In the genomic region with DNA sequence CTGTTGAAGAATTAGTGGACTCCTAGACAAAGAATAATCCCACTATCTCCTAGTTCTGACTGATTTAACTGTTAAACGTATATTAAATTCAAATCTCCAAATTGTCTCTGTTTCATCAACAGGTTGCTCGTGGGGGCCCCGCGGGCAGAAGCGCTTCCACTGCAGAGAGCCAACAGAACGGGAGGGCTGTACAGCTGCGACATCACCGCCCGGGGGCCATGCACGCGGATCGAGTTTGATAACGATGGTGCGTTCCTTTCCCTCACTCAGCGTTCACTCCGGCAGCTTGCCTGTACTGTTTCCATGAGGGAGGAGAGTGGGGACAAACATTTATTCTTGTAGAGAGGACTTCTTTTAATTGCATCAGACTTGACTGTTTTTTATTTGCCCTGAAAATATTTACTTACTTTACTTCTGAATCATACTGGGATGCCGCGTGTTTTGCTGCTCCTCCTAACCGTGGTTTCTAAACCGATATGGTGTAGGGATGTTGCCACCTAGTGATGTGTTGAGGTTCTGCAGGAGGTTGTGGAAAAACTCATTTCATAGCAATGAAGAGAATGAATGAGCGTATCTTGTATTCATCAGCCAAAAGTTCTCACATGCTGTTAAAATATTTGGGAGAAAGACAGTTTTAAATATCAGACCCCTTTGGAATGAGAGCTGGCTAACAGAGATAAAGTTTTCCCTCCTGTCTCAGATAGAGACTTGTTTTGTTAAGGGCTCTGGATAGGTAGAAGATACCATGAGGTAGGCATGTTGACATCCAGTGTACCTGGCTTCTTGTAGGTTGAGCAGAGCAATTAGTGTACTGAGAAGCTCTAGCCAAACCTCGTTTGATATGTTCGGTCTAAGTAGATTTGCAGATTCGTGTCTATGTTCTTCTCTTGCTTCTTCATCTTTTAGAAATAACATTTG, we compare ENCODE assay signal across 1 cellular context.
A peak's percentile ranks its signal among the peaks of the same experiment; 100 is the strongest.
TF ChIP-seq lines count a peak whose summit lies in the region.

No MANE protein-coding gene starts in this region.

TF ChIP-seq in HepG2, 621 proteins besides CTCF, POLR2A, EP300 and RAD21 (continued from another document and continues in another):
- TF ChIP-seq, protein P1, sequence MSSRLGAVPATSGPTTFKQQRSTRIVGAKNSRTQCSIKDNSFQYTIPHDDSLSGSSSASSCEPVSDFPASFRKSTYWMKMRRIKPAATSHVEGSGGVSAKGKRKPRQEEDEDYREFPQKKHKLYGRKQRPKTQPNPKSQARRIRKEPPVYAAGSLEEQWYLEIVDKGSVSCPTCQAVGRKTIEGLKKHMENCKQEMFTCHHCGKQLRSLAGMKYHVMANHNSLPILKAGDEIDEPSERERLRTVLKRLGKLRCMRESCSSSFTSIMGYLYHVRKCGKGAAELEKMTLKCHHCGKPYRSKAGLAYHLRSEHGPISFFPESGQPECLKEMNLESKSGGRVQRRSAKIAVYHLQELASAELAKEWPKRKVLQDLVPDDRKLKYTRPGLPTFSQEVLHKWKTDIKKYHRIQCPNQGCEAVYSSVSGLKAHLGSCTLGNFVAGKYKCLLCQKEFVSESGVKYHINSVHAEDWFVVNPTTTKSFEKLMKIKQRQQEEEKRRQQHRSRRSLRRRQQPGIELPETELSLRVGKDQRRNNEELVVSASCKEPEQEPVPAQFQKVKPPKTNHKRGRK (CRISPR knock-in tag; IDR thresholded peaks at IDR 0.05): no peak
- TF ChIP-seq, protein P2, sequence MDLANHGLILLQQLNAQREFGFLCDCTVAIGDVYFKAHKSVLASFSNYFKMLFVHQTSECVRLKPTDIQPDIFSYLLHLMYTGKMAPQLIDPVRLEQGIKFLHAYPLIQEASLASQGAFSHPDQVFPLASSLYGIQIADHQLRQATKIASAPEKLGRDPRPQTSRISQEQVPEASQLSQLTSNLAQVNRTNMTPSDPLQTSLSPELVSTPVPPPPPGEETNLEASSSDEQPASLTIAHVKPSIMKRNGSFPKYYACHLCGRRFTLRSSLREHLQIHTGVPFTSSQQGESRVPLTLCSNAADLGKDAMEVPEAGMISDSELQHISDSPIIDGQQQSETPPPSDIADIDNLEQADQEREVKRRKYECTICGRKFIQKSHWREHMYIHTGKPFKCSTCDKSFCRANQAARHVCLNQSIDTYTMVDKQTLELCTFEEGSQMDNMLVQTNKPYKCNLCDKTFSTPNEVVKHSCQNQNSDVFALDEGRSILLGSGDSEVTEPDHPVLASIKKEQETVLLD (CRISPR knock-in tag; IDR thresholded peaks at IDR 0.05; ENCODE audit: low read depth): no peak
- TF ChIP-seq ZNF672 (CRISPR knock-in tag; IDR thresholded peaks at IDR 0.05): no peak
- no peak; the same call in 1 of the 2 replicates for TF ChIP-seq FOSL1 (CRISPR knock-in tag; IDR thresholded peaks at IDR 0.05; ENCODE audit: borderline replicate concordance)
- TF ChIP-seq ONECUT2 (CRISPR knock-in tag; IDR thresholded peaks at IDR 0.05): no peak
- TF ChIP-seq EHMT2 (IDR thresholded peaks at IDR 0.05; ENCODE audit: borderline replicate concordance, low read depth, low read length): no peak
- peak; percentile 56 for TF ChIP-seq RARA (CRISPR knock-in tag; IDR thresholded peaks at IDR 0.05)
- TF ChIP-seq KDM6A (CRISPR knock-in tag; IDR thresholded peaks at IDR 0.05; ENCODE audit: low read depth): no peak
- TF ChIP-seq, protein P3, sequence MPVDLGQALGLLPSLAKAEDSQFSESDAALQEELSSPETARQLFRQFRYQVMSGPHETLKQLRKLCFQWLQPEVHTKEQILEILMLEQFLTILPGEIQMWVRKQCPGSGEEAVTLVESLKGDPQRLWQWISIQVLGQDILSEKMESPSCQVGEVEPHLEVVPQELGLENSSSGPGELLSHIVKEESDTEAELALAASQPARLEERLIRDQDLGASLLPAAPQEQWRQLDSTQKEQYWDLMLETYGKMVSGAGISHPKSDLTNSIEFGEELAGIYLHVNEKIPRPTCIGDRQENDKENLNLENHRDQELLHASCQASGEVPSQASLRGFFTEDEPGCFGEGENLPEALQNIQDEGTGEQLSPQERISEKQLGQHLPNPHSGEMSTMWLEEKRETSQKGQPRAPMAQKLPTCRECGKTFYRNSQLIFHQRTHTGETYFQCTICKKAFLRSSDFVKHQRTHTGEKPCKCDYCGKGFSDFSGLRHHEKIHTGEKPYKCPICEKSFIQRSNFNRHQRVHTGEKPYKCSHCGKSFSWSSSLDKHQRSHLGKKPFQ (CRISPR knock-in tag; IDR thresholded peaks at IDR 0.05; ENCODE audit: insufficient replicate concordance): no peak
- TF ChIP-seq, protein P4, sequence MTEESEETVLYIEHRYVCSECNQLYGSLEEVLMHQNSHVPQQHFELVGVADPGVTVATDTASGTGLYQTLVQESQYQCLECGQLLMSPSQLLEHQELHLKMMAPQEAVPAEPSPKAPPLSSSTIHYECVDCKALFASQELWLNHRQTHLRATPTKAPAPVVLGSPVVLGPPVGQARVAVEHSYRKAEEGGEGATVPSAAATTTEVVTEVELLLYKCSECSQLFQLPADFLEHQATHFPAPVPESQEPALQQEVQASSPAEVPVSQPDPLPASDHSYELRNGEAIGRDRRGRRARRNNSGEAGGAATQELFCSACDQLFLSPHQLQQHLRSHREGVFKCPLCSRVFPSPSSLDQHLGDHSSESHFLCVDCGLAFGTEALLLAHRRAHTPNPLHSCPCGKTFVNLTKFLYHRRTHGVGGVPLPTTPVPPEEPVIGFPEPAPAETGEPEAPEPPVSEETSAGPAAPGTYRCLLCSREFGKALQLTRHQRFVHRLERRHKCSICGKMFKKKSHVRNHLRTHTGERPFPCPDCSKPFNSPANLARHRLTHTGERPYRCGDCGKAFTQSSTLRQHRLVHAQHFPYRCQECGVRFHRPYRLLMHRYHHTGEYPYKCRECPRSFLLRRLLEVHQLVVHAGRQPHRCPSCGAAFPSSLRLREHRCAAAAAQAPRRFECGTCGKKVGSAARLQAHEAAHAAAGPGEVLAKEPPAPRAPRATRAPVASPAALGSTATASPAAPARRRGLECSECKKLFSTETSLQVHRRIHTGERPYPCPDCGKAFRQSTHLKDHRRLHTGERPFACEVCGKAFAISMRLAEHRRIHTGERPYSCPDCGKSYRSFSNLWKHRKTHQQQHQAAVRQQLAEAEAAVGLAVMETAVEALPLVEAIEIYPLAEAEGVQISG (CRISPR knock-in tag; IDR thresholded peaks at IDR 0.05): peak; percentile 75
- TF ChIP-seq, protein P5, sequence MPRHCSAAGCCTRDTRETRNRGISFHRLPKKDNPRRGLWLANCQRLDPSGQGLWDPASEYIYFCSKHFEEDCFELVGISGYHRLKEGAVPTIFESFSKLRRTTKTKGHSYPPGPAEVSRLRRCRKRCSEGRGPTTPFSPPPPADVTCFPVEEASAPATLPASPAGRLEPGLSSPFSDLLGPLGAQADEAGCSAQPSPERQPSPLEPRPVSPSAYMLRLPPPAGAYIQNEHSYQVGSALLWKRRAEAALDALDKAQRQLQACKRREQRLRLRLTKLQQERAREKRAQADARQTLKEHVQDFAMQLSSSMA (CRISPR knock-in tag; IDR thresholded peaks at IDR 0.05): no peak
- no peak; the same call in 1 of the 2 replicates for TF ChIP-seq MBD4 (IDR thresholded peaks at IDR 0.05; ENCODE audit: borderline replicate concordance, low read length)
- TF ChIP-seq PHF8 (CRISPR knock-in tag; IDR thresholded peaks at IDR 0.05): no peak
- TF ChIP-seq, protein P6, sequence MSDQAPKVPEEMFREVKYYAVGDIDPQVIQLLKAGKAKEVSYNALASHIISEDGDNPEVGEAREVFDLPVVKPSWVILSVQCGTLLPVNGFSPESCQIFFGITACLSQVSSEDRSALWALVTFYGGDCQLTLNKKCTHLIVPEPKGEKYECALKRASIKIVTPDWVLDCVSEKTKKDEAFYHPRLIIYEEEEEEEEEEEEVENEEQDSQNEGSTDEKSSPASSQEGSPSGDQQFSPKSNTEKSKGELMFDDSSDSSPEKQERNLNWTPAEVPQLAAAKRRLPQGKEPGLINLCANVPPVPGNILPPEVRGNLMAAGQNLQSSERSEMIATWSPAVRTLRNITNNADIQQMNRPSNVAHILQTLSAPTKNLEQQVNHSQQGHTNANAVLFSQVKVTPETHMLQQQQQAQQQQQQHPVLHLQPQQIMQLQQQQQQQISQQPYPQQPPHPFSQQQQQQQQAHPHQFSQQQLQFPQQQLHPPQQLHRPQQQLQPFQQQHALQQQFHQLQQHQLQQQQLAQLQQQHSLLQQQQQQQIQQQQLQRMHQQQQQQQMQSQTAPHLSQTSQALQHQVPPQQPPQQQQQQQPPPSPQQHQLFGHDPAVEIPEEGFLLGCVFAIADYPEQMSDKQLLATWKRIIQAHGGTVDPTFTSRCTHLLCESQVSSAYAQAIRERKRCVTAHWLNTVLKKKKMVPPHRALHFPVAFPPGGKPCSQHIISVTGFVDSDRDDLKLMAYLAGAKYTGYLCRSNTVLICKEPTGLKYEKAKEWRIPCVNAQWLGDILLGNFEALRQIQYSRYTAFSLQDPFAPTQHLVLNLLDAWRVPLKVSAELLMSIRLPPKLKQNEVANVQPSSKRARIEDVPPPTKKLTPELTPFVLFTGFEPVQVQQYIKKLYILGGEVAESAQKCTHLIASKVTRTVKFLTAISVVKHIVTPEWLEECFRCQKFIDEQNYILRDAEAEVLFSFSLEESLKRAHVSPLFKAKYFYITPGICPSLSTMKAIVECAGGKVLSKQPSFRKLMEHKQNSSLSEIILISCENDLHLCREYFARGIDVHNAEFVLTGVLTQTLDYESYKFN (CRISPR knock-in tag; conservative IDR thresholded peaks at IDR 0.05): peak; percentile 60; the same call in 1 of the 2 replicates
- no peak for TF ChIP-seq NRL (CRISPR knock-in tag; IDR thresholded peaks at IDR 0.05; ENCODE audit: borderline replicate concordance)
- no peak for TF ChIP-seq SMARCC2 (IDR thresholded peaks at IDR 0.05)
- TF ChIP-seq, protein P7, sequence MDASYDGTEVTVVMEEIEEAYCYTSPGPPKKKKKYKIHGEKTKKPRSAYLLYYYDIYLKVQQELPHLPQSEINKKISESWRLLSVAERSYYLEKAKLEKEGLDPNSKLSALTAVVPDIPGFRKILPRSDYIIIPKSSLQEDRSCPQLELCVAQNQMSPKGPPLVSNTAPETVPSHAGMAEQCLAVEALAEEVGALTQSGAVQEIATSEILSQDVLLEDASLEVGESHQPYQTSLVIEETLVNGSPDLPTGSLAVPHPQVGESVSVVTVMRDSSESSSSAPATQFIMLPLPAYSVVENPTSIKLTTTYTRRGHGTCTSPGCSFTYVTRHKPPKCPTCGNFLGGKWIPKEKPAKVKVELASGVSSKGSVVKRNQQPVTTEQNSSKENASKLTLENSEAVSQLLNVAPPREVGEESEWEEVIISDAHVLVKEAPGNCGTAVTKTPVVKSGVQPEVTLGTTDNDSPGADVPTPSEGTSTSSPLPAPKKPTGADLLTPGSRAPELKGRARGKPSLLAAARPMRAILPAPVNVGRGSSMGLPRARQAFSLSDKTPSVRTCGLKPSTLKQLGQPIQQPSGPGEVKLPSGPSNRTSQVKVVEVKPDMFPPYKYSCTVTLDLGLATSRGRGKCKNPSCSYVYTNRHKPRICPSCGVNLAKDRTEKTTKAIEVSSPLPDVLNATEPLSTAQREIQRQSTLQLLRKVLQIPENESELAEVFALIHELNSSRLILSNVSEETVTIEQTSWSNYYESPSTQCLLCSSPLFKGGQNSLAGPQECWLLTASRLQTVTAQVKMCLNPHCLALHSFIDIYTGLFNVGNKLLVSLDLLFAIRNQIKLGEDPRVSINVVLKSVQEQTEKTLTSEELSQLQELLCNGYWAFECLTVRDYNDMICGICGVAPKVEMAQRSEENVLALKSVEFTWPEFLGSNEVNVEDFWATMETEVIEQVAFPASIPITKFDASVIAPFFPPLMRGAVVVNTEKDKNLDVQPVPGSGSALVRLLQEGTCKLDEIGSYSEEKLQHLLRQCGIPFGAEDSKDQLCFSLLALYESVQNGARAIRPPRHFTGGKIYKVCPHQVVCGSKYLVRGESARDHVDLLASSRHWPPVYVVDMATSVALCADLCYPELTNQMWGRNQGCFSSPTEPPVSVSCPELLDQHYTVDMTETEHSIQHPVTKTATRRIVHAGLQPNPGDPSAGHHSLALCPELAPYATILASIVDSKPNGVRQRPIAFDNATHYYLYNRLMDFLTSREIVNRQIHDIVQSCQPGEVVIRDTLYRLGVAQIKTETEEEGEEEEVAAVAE (CRISPR knock-in tag; IDR thresholded peaks at IDR 0.05; ENCODE audit: borderline replicate concordance): peak; percentile 38; the same call in 1 of the 2 replicates
- TF ChIP-seq, protein P8, sequence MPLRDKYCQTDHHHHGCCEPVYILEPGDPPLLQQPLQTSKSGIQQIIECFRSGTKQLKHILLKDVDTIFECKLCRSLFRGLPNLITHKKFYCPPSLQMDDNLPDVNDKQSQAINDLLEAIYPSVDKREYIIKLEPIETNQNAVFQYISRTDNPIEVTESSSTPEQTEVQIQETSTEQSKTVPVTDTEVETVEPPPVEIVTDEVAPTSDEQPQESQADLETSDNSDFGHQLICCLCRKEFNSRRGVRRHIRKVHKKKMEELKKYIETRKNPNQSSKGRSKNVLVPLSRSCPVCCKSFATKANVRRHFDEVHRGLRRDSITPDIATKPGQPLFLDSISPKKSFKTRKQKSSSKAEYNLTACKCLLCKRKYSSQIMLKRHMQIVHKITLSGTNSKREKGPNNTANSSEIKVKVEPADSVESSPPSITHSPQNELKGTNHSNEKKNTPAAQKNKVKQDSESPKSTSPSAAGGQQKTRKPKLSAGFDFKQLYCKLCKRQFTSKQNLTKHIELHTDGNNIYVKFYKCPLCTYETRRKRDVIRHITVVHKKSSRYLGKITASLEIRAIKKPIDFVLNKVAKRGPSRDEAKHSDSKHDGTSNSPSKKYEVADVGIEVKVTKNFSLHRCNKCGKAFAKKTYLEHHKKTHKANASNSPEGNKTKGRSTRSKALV (CRISPR knock-in tag; IDR thresholded peaks at IDR 0.05): no peak
- no peak for TF ChIP-seq ZNF121 (CRISPR knock-in tag; IDR thresholded peaks at IDR 0.05)
- TF ChIP-seq SOX6 (IDR thresholded peaks at IDR 0.05): no peak
- peak; percentile 91 for TF ChIP-seq SOX6 (CRISPR knock-in tag; IDR thresholded peaks at IDR 0.05)
- TF ChIP-seq, protein P9, sequence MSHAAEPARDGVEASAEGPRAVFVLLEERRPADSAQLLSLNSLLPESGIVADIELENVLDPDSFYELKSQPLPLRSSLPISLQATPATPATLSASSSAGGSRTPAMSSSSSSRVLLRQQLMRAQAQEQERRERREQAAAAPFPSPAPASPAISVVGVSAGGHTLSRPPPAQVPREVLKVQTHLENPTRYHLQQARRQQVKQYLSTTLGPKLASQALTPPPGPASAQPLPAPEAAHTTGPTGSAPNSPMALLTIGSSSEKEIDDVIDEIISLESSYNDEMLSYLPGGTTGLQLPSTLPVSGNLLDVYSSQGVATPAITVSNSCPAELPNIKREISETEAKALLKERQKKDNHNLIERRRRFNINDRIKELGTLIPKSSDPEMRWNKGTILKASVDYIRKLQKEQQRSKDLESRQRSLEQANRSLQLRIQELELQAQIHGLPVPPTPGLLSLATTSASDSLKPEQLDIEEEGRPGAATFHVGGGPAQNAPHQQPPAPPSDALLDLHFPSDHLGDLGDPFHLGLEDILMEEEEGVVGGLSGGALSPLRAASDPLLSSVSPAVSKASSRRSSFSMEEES (CRISPR knock-in tag; IDR thresholded peaks at IDR 0.05): 0 out of 2 replicates have a peak, but pooled peaks have one; percentile 39
- TF ChIP-seq, protein P10, sequence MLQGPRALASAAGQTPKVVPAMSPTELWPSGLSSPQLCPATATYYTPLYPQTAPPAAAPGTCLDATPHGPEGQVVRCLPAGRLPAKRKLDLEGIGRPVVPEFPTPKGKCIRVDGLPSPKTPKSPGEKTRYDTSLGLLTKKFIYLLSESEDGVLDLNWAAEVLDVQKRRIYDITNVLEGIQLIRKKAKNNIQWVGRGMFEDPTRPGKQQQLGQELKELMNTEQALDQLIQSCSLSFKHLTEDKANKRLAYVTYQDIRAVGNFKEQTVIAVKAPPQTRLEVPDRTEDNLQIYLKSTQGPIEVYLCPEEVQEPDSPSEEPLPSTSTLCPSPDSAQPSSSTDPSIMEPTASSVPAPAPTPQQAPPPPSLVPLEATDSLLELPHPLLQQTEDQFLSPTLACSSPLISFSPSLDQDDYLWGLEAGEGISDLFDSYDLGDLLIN (CRISPR knock-in tag; IDR thresholded peaks at IDR 0.05; ENCODE audit: borderline replicate concordance): 0 out of 2 replicates have a peak, but pooled peaks have one; percentile 28
- TF ChIP-seq NR3C1 (CRISPR knock-in tag; IDR thresholded peaks at IDR 0.05): no peak
- TF ChIP-seq ZNF660 (CRISPR knock-in tag; IDR thresholded peaks at IDR 0.05; ENCODE audit: borderline replicate concordance, low read depth): no peak
